ENCODE assay signal across 7 cellular contexts in the genomic region with DNA sequence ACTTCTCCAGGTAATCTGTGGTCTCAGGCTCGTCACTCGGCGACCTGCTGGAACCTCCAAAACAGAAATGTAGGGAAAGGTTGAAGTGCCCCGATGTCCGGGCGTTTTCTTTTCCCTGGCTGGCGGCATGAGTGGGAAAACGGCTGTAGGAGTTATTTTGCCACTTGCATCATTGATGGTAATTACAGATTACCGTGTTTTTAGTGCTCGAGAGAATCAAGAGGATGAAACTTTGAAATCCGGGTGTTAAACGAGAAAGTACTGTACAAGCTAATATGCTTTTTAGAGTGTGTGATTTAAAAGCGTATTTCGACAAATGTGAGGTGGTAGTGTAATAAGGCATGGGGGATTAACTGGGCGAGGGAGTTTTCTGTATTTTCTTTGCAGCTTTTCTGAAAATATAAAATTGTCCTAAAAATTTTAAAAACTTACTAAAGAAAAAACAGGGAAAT. TPM values are rescaled to one million over a fixed set of nuclear protein-coding genes. Genes with fewer than 3 reads are reported as not detected.
A peak's percentile ranks its signal among the peaks of the same experiment; 100 is the strongest.
DNase-seq lines count a peak whose midpoint lies in the region; ATAC-seq, FAIRE-seq and TF ChIP-seq lines count a peak whose summit lies in the region.

No MANE protein-coding gene starts in this region.

- H3K36me3 ChIP-seq in iPS DF 6.9 (ENCODE audit: control insufficient read depth, insufficient read depth, low read length) (no peaks in the 10 kb centered on the region), small intestine (ENCODE audit: control insufficient read depth in 2 of 2, insufficient read depth in 2 of 2, low read length in 2 of 2) (no peaks in the 10 kb centered on the region)

- peak overlapping the region; percentile 59 for H3K4me3 ChIP-seq in HL-60 (replicated peaks; ENCODE audit: insufficient read depth, low read length)
- peak overlapping the region; percentile 85; the same call in 1 of the 2 replicates for H3K4me3 ChIP-seq in iPS DF 6.9 (ENCODE audit: low read length)
- H3K4me3 ChIP-seq in small intestine (ENCODE audit: low read depth in 1 of 2, low read length in 2 of 2): peak overlapping the region in 1 of 2 donors; percentile 75

- H3K9me3 ChIP-seq in iPS DF 6.9 (ENCODE audit: control insufficient read depth, insufficient read depth, low read length) (no peaks in the 10 kb centered on the region), small intestine (ENCODE audit: control insufficient read depth, low read depth) (no peaks in the 10 kb centered on the region)

- H3K9me3 Mint-ChIP-seq in activated B cell treated with CpG ODN at 0.5 μM for 24 hours: no peaks in the 10 kb centered on the region

- TF ChIP-seq CTCF in HL-60 (IDR thresholded peaks at IDR 0.05; ENCODE audit: insufficient read depth, low read length) (no peak), activated B cell treated with CpG ODN at 0.5 μM for 24 hours (IDR thresholded peaks at IDR 0.05) (no peak)

- H3K27me3 ChIP-seq in HL-60 (ENCODE audit: insufficient read depth, poor library complexity, severe bottlenecking) (peaks cover 30% of the 10 kb centered on the region), iPS DF 6.9 (ENCODE audit: control insufficient read depth, insufficient read depth, low read length) (peaks cover 15% of the 10 kb centered on the region), small intestine (ENCODE audit: control insufficient read depth in 2 of 2, insufficient read depth in 2 of 2, low read length in 2 of 2) (no peaks in the 10 kb centered on the region)

- CTCF ChIA-PET in activated B cell treated with CpG ODN at 0.5 μM for 24 hours (lab: Charles Lee): no interaction called here

- no peaks in the 10 kb centered on the region for H3K36me3 Mint-ChIP-seq in activated B cell treated with CpG ODN at 0.5 μM for 24 hours (ENCODE audit: low read depth)

- 0 out of 2 replicates have a peak, but pooled peaks cover 2% of the 10 kb centered on the region for H3K4me1 ChIP-seq in iPS DF 6.9 (ENCODE audit: control insufficient read depth, insufficient read depth, low read length)
- no peaks in the 10 kb centered on the region for H3K4me1 ChIP-seq in small intestine (ENCODE audit: control insufficient read depth in 2 of 2, insufficient read depth in 1 of 2, low read depth in 1 of 2, low read length in 1 of 2)

- intact Hi-C loops in activated B cell treated with CpG ODN at 0.5 μM for 24 hours (cut with micrococcal nuclease): loop anchor here (5.0 kb wide), 1 partner anchor 395 kb away; a partner anchor contains a TSS

- POLR2A ChIA-PET in activated B cell treated with CpG ODN at 0.5 μM for 24 hours (lab: Charles Lee): no interaction called here

- no peak for FAIRE-seq in small intestine (lab: Jason Lieb, UNC)

- peaks cover 14% of the 10 kb centered on the region for H3K4me1 Mint-ChIP-seq in activated B cell treated with CpG ODN at 0.5 μM for 24 hours

- ATAC-seq in activated B cell treated with CpG ODN at 0.5 μM for 24 hours (ENCODE audit: low read depth): no peak
- ATAC-seq in HG02970 (IDR thresholded peaks at IDR 0.05; ENCODE audit: low FRiP score, unreplicated experiment): no peak
- no peak for ATAC-seq in HG03108 (IDR thresholded peaks at IDR 0.05; ENCODE audit: unreplicated experiment)

- 100% methylated on average over 2 of the region's 15 CpGs for WGBS in iPS DF 6.9 (ENCODE audit: insufficient coverage, insufficient read length)
- WGBS in small intestine, 3 donors: 16 to 24% (median 17%) methylated on average over 15 of the region's 15 CpGs

- peak overlapping the region; percentile 74 for H3K4me3 Mint-ChIP-seq in activated B cell treated with CpG ODN at 0.5 μM for 24 hours

- no peak overlapping the region for H3K27ac Mint-ChIP-seq in activated B cell treated with CpG ODN at 0.5 μM for 24 hours

- H3K27ac ChIP-seq in HL-60 (replicated peaks) (no peak overlapping the region), iPS DF 6.9 (ENCODE audit: low read length) (no peak overlapping the region), small intestine (ENCODE audit: low read depth in 1 of 2, low read length in 1 of 2) (no peak overlapping the region)

- DNase-seq in HL-60 (ENCODE audit: low read depth in 1 of 2, low spot score in 1 of 2) (no peak), activated B cell treated with CpG ODN at 0.5 μM for 24 hours (no peak), iPS DF 6.9 (ENCODE audit: low read depth, low spot score) (no peak), small intestine (peak; percentile 14), anterior cingulate cortex (lab: John Stamatoyannopoulos, UW) (no peak)

- H3K27me3 Mint-ChIP-seq in activated B cell treated with CpG ODN at 0.5 μM for 24 hours: peaks cover 37% of the 10 kb centered on the region

RNA-seq across cellular contexts. Expression of a gene that starts 0.8 kb away (rescaled TPM):
- 0.39 and 0.95 TPM in 2 replicates for total RNA-seq in activated B cell treated with CpG ODN at 0.5 μM for 24 hours
- polyA plus RNA-seq in small intestine: under 1 TPM; 0.45 to 0.73 (median 0.54) TPM
